Comparison of ENCODE assay signal across 8 cellular contexts in genomic region chr4:38034986-38035882, GRCh38.
DNase-seq lines count a peak whose midpoint lies in the region; ATAC-seq, FAIRE-seq and TF ChIP-seq lines count a peak whose summit lies in the region.

No MANE protein-coding gene starts in this region.

- POLR2A ChIA-PET in SK-N-SH (lab: Yijun Ruan, JAX), result no interaction called here

- no peak overlapping the region for H3K4me2 ChIP-seq in SK-N-SH

- no peaks in the 10 kb centered on the region for H3K27me3 Mint-ChIP-seq in naive B cell
- no peaks in the 10 kb centered on the region for H3K27me3 Mint-ChIP-seq in stimulated activated memory B cell treated with anti-CD40 and anti-IgM and Interleukin-4, amounts not matched to agents 10 μg/mL and 1 μg/mL and 100 μg/mL, for 72 hours

- TF ChIP-seq CTCF in SK-N-SH (IDR thresholded peaks at IDR 0.05), result peak; percentile 79
- peak; percentile 66 for TF ChIP-seq CTCF in epithelial cell of esophagus (IDR thresholded peaks at IDR 0.05; ENCODE audit: insufficient read depth, low read depth, low read length, missing control alignments)

- H3K36me3 ChIP-seq in SK-N-SH (replicated peaks in 1 of 2; ENCODE audit: control insufficient read depth in 1 of 2, insufficient read depth in 2 of 2, low read length in 1 of 2), result peaks cover 6 to 8% of the 10 kb centered on the region in 2 experiments

- DNase-seq in EH (ENCODE audit: low read depth), result peak; percentile 70
- DNase-seq in NAMALWA (ENCODE audit: low spot score), result peak; percentile 86
- DNase-seq in SK-N-SH, result peak; percentile 59
- DNase-seq in epithelial cell of esophagus (ENCODE audit: low read depth), result peak; percentile 66
- peak; percentile 56 for DNase-seq in naive B cell

- no peaks in the 10 kb centered on the region for H3K9me2 ChIP-seq in SK-N-SH

- ATAC-seq in naive B cell (ENCODE audit: low read depth in 2 of 2) (peak; percentile 28 to 47), GM18873 (IDR thresholded peaks at IDR 0.05; ENCODE audit: low FRiP score, unreplicated experiment) (no peak)
- ATAC-seq in stimulated activated memory B cell treated with anti-CD40 and anti-IgM and Interleukin-4, amounts not matched to agents 10 μg/mL and 1 μg/mL and 100 μg/mL, for 72 hours, result no peak

- WGBS in SK-N-SH (ENCODE audit: low lambda C conversion rate), result 67% methylated on average over 11 of the region's 11 CpGs

- no peak overlapping the region for H2AFZ ChIP-seq in SK-N-SH (ENCODE audit: low read depth)

- CTCF ChIA-PET in SK-N-SH (lab: Yijun Ruan, JAX), result interaction anchor here (0.6 to 3.7 kb wide), 35 partner anchors 8 to 446 kb away, joined by 3 to 29 read pairs (median 4); no protein-coding TSS in a partner anchor

- no peak overlapping the region for H3K27ac ChIP-seq in SK-N-SH (ENCODE audit: low read depth in 2 of 2, low read length in 1 of 2)

- H3K9me3 Mint-ChIP-seq in naive B cell, result no peaks in the 10 kb centered on the region
- no peaks in the 10 kb centered on the region for H3K9me3 Mint-ChIP-seq in stimulated activated memory B cell treated with anti-CD40 and anti-IgM and Interleukin-4, amounts not matched to agents 10 μg/mL and 1 μg/mL and 100 μg/mL, for 72 hours

- TF ChIP-seq RAD21 in SK-N-SH (IDR thresholded peaks at IDR 0.05; ENCODE audit: low read length), result peak; percentile 78

- FAIRE-seq in A204.1 (lab: Jason Lieb, UNC), result peak; percentile 98

- no peak overlapping the region for H3K4me3 Mint-ChIP-seq in naive B cell
- no peak overlapping the region for H3K4me3 Mint-ChIP-seq in stimulated activated memory B cell treated with anti-CD40 and anti-IgM and Interleukin-4, amounts not matched to agents 10 μg/mL and 1 μg/mL and 100 μg/mL, for 72 hours

- H4K20me1 ChIP-seq in SK-N-SH (ENCODE audit: insufficient read depth), result no peaks in the 10 kb centered on the region

- H3K9ac ChIP-seq in SK-N-SH, result no peak overlapping the region

- no peak for TF ChIP-seq EP300 in SK-N-SH (IDR thresholded peaks at IDR 0.05; ENCODE audit: borderline replicate concordance in 1 of 2, low read depth in 1 of 2, low read length in 1 of 2)

- no peaks in the 10 kb centered on the region for H3K27me3 ChIP-seq in SK-N-SH (ENCODE audit: insufficient read depth)

- H3K79me2 ChIP-seq in SK-N-SH (ENCODE audit: insufficient read depth), result no peaks in the 10 kb centered on the region

- no peaks in the 10 kb centered on the region for H3K9me3 ChIP-seq in SK-N-SH

- H3K4me3 ChIP-seq in SK-N-SH (ENCODE audit: low read depth in 2 of 2, low read length in 1 of 2) (no peak overlapping the region; a peak in 1 of 4 replicates), epithelial cell of esophagus (ENCODE audit: low read length) (no peak overlapping the region)

- H3K4me1 Mint-ChIP-seq in naive B cell, result peaks cover 3 to 21% (median 7%) of the 10 kb centered on the region in 3 donors
- peaks cover 4% of the 10 kb centered on the region for H3K4me1 Mint-ChIP-seq in stimulated activated memory B cell treated with anti-CD40 and anti-IgM and Interleukin-4, amounts not matched to agents 10 μg/mL and 1 μg/mL and 100 μg/mL, for 72 hours

- peak overlapping the region in 3 of 6 donors; percentile 30 to 58 (median 50) for H3K27ac Mint-ChIP-seq in naive B cell
- no peak overlapping the region for H3K27ac Mint-ChIP-seq in stimulated activated memory B cell treated with anti-CD40 and anti-IgM and Interleukin-4, amounts not matched to agents 10 μg/mL and 1 μg/mL and 100 μg/mL, for 72 hours

- no peaks in the 10 kb centered on the region for H3K4me1 ChIP-seq in SK-N-SH (ENCODE audit: control insufficient read depth in 1 of 2, insufficient read depth in 2 of 2, low read depth in 1 of 2, low read length in 1 of 2)

- peaks cover 7 to 12% of the 10 kb centered on the region in 2 donors for H3K36me3 Mint-ChIP-seq in naive B cell
- H3K36me3 Mint-ChIP-seq in stimulated activated memory B cell treated with anti-CD40 and anti-IgM and Interleukin-4, amounts not matched to agents 10 μg/mL and 1 μg/mL and 100 μg/mL, for 72 hours, result peaks cover 39% of the 10 kb centered on the region

- H3F3A ChIP-seq in SK-N-SH (replicated peaks; ENCODE audit: insufficient read depth), result no peaks in the 10 kb centered on the region

TF ChIP-seq in SK-N-SH, 30 proteins besides CTCF, POLR2A, EP300 and RAD21:
- TF ChIP-seq, protein P1, sequence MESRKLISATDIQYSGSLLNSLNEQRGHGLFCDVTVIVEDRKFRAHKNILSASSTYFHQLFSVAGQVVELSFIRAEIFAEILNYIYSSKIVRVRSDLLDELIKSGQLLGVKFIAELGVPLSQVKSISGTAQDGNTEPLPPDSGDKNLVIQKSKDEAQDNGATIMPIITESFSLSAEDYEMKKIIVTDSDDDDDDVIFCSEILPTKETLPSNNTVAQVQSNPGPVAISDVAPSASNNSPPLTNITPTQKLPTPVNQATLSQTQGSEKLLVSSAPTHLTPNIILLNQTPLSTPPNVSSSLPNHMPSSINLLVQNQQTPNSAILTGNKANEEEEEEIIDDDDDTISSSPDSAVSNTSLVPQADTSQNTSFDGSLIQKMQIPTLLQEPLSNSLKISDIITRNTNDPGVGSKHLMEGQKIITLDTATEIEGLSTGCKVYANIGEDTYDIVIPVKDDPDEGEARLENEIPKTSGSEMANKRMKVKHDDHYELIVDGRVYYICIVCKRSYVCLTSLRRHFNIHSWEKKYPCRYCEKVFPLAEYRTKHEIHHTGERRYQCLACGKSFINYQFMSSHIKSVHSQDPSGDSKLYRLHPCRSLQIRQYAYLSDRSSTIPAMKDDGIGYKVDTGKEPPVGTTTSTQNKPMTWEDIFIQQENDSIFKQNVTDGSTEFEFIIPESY (IDR thresholded peaks at IDR 0.05; ENCODE audit: borderline replicate concordance, low read depth), result no peak
- TF ChIP-seq YY1 (IDR thresholded peaks at IDR 0.05; ENCODE audit: low read depth), result no peak
- no peak for TF ChIP-seq NFIC (IDR thresholded peaks at IDR 0.05; ENCODE audit: borderline replicate concordance)
- TF ChIP-seq, protein P2, sequence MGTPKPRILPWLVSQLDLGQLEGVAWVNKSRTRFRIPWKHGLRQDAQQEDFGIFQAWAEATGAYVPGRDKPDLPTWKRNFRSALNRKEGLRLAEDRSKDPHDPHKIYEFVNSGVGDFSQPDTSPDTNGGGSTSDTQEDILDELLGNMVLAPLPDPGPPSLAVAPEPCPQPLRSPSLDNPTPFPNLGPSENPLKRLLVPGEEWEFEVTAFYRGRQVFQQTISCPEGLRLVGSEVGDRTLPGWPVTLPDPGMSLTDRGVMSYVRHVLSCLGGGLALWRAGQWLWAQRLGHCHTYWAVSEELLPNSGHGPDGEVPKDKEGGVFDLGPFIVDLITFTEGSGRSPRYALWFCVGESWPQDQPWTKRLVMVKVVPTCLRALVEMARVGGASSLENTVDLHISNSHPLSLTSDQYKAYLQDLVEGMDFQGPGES (IDR thresholded peaks at IDR 0.05; ENCODE audit: low read depth, low read length), result no peak
- no peak for TF ChIP-seq FOXJ3 (CRISPR knock-in tag; IDR thresholded peaks at IDR 0.05)
- peak; percentile 76 for TF ChIP-seq SMC3 (IDR thresholded peaks at IDR 0.05; ENCODE audit: low read depth, low read length)

Comparison
In these comparisons a context has a peak if more than half of its experiments do, and no peak if none do; other contexts are left out.
1. ATAC-seq: peak in naive B cell (2 of 2); none in stimulated activated memory B cell treated with anti-CD40 and anti-IgM and Interleukin-4, amounts not matched to agents 10 μg/mL and 1 μg/mL and 100 μg/mL, for 72 hours (single experiment) and GM18873 (single experiment).
2. Peak in every context shown above with its lines, with median percentiles within 50 percentile points of each other: DNase-seq.